ENCODE assay signal across 1 cellular context in genomic region chr20:50369225-50370035, GRCh38.
TF ChIP-seq lines count a peak whose summit lies in the region.

No MANE protein-coding gene starts in this region.

TF ChIP-seq in HepG2, 621 proteins besides CTCF, POLR2A, EP300 and RAD21 (continued from another document and continues in another):
- TF ChIP-seq ZNF512 (CRISPR knock-in tag; IDR thresholded peaks at IDR 0.05) = no peak
- TF ChIP-seq GTF3A (CRISPR knock-in tag; conservative IDR thresholded peaks at IDR 0.05) = no peak
- TF ChIP-seq ZNF674 (CRISPR knock-in tag; IDR thresholded peaks at IDR 0.05; ENCODE audit: low read depth) = no peak
- no peak for TF ChIP-seq ZNF367 (CRISPR knock-in tag; IDR thresholded peaks at IDR 0.05; ENCODE audit: borderline replicate concordance)
- TF ChIP-seq SIN3A (IDR thresholded peaks at IDR 0.05; ENCODE audit: borderline replicate concordance, low read depth, low read length) = no peak
- TF ChIP-seq CREBL2 (CRISPR knock-in tag; IDR thresholded peaks at IDR 0.05; ENCODE audit: borderline replicate concordance) = no peak
- TF ChIP-seq ZBTB14 (CRISPR knock-in tag; IDR thresholded peaks at IDR 0.05) = no peak
- no peak; the same call in 1 of the 2 replicates for TF ChIP-seq ZFP36L2 (CRISPR knock-in tag; IDR thresholded peaks at IDR 0.05)
- TF ChIP-seq HINFP (CRISPR knock-in tag; IDR thresholded peaks at IDR 0.05; ENCODE audit: low read depth) = peak; percentile 2; the same call in 1 of the 2 replicates
- no peak for TF ChIP-seq ZNF776 (CRISPR knock-in tag; IDR thresholded peaks at IDR 0.05)
- no peak for TF ChIP-seq ZNF7 (CRISPR knock-in tag; IDR thresholded peaks at IDR 0.05)
- peak; percentile 66 for TF ChIP-seq POGZ (CRISPR knock-in tag; IDR thresholded peaks at IDR 0.05)
- TF ChIP-seq SRSF1 (optimal IDR thresholded peaks at IDR 0.05; ENCODE audit: low read depth, low read length) = peak; percentile 73
- TF ChIP-seq ZNF263 (CRISPR knock-in tag; IDR thresholded peaks at IDR 0.05) = peak; percentile 73
- TF ChIP-seq KLF15 (CRISPR knock-in tag; IDR thresholded peaks at IDR 0.05; ENCODE audit: borderline replicate concordance) = no peak
- 0 out of 2 replicates have a peak, but pooled peaks have one; percentile 13 for TF ChIP-seq TIGD3 (CRISPR knock-in tag; IDR thresholded peaks at IDR 0.05; ENCODE audit: borderline replicate concordance)
- no peak for TF ChIP-seq CC2D1A (CRISPR knock-in tag; IDR thresholded peaks at IDR 0.05)
- TF ChIP-seq TAF1 (CRISPR knock-in tag; IDR thresholded peaks at IDR 0.05) = peak; percentile 29; the same call in 1 of the 2 replicates
- no peak for TF ChIP-seq ZNF615 (CRISPR knock-in tag; IDR thresholded peaks at IDR 0.05; ENCODE audit: borderline replicate concordance)
- TF ChIP-seq ZNF317 (CRISPR knock-in tag; IDR thresholded peaks at IDR 0.05) = no peak
- no peak for TF ChIP-seq ZKSCAN5 (CRISPR knock-in tag; IDR thresholded peaks at IDR 0.05)
- TF ChIP-seq THAP8 (CRISPR knock-in tag; IDR thresholded peaks at IDR 0.05; ENCODE audit: borderline replicate concordance) = no peak
- no peak for TF ChIP-seq ZFP41 (CRISPR knock-in tag; IDR thresholded peaks at IDR 0.05; ENCODE audit: borderline replicate concordance)
- TF ChIP-seq GFI1 (CRISPR knock-in tag; IDR thresholded peaks at IDR 0.05; ENCODE audit: borderline replicate concordance) = peak; percentile 60; the same call in 1 of the 2 replicates
- no peak for TF ChIP-seq TSC22D2 (CRISPR knock-in tag; IDR thresholded peaks at IDR 0.05; ENCODE audit: borderline replicate concordance)
- TF ChIP-seq ZNF280D (CRISPR knock-in tag; IDR thresholded peaks at IDR 0.05) = no peak
- TF ChIP-seq KLF11 (CRISPR knock-in tag; IDR thresholded peaks at IDR 0.05) = no peak
- TF ChIP-seq IKZF5 (CRISPR knock-in tag; IDR thresholded peaks at IDR 0.05) = no peak; the same call in 1 of the 2 replicates
- TF ChIP-seq ZNF609 (CRISPR knock-in tag; IDR thresholded peaks at IDR 0.05; ENCODE audit: borderline replicate concordance) = peak; percentile 80; the same call in 1 of the 2 replicates
- no peak for TF ChIP-seq HNRNPK (IDR thresholded peaks at IDR 0.05; ENCODE audit: low read depth, low read length, poor library complexity, severe bottlenecking)
- no peak for TF ChIP-seq RBAK (CRISPR knock-in tag; IDR thresholded peaks at IDR 0.05)
- TF ChIP-seq STAT6 (CRISPR knock-in tag; IDR thresholded peaks at IDR 0.05; ENCODE audit: borderline replicate concordance) = no peak
- TF ChIP-seq ZFP82 (CRISPR knock-in tag; IDR thresholded peaks at IDR 0.05; ENCODE audit: borderline replicate concordance) = no peak; the same call in 1 of the 2 replicates
- no peak; the same call in 1 of the 2 replicates for TF ChIP-seq SP4 (CRISPR knock-in tag; IDR thresholded peaks at IDR 0.05)
- peak; percentile 95 for TF ChIP-seq ZFX (CRISPR knock-in tag; IDR thresholded peaks at IDR 0.05; ENCODE audit: low read depth)
